Comparison of ENCODE assay signal across 7 cellular contexts in the genomic region with DNA sequence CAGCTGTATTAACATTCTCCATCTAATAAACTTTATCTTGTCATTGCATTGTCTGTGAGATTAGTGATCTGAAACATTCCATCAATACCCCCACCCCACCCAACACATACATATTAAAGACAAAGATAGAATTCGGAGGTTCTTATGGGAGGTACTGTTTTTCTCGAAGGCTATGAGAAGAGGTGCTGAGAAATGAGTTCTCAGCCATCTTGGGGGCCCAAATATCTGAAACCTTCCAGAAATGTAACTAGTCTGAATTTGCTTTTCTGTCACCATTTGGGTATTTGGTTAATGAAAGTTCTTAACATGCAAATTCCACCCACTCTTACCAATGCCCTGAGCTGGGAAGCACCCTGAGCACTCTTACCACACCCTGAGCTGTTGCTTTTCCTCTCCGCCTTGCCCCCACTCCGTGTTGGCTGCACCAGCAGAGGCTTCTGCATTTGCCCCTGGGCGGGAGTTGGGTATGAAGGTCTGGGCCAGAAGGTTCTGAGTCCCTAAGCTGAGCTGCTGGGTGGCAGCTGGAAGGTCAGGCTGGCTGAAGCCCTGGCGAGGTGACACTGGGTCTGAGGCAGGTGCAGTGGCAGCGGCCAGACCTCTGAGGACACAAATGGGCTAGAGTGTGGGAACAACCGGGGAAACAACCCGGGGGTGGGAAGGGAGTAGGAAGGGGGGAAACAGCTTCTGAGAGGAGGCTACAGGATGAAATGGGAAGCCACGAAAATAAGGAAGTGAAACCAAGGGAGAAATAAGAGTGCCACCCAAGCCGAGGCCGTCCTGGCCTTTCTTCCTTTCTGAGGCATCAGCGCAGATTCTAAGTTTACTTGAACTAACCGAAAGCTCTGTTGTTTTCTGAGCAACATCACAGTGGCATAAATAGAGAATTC. TPM values are rescaled to one million over a fixed set of nuclear protein-coding genes. Genes with fewer than 3 reads are reported as not detected.
DNase-seq lines count a peak whose midpoint lies in the region; ATAC-seq and TF ChIP-seq lines count a peak whose summit lies in the region.

No MANE protein-coding gene starts in this region.

- H3K27ac ChIP-seq in stomach, result peak overlapping the region in 4 of 5 donors; percentile 3 to 53 (median 50)
- H3K27ac ChIP-seq in coronary artery, result peak overlapping the region in 1 of 2 donors; percentile 65

- H3K4me1 ChIP-seq in stomach, result peaks cover 0 to 15% (median 0%) of the 10 kb centered on the region in 4 donors

- TF ChIP-seq POLR2A in stomach (IDR thresholded peaks at IDR 0.05), result no peak

- TF ChIP-seq CTCF in stomach (IDR thresholded peaks at IDR 0.05) (no peak), coronary artery (IDR thresholded peaks at IDR 0.05) (no peak)

- no peaks in the 10 kb centered on the region for H3K27me3 ChIP-seq in stomach

- peaks cover 0 to 14% (median 2%) of the 10 kb centered on the region in 4 donors for H3K36me3 ChIP-seq in stomach

- H3K9me3 ChIP-seq in stomach, result peaks cover 0 to 8% (median 6%) of the 10 kb centered on the region in 4 donors

- intact Hi-C loops in stomach (cut with DNase I; ENCODE audit: low total_unique reads), result no loop called here

- peak; percentile 88 for ATAC-seq in GM18907 (IDR thresholded peaks at IDR 0.05; ENCODE audit: unreplicated experiment)
- peak; percentile 90 for ATAC-seq in HG02623 (IDR thresholded peaks at IDR 0.05; ENCODE audit: unreplicated experiment)

- peak; percentile 81 to 87 for DNase-seq in NOMO-1 (lab: John Stamatoyannopoulos, UW; ENCODE audit: unreplicated experiment in 2 of 2)
- peak; percentile 61 for DNase-seq in germinal center (ENCODE audit: low spot score)
- DNase-seq in stomach, result no peak
- no peak for DNase-seq in NCI-H1930 (lab: John Stamatoyannopoulos, UW)
- no peak for DNase-seq in coronary artery (ENCODE audit: low spot score)

- H3K4me3 ChIP-seq in stomach (no peak overlapping the region), coronary artery (no peak overlapping the region)

- 69 to 81% (median 77%) methylated on average over 14 of the region's 14 CpGs for WGBS in stomach, 5 donors

- no peak for TF ChIP-seq EP300 in stomach (IDR thresholded peaks at IDR 0.05)

RNA-seq across cellular contexts. Expression of a gene that starts 26.4 kb away (rescaled TPM):
- 10 to 100 TPM in 3 of 5 donors, 1 to 10 TPM in 2; 1.2 to 33.3 (median 13.6) TPM for total RNA-seq in stomach
- 10 to 100 TPM in 1 of 3 donors, 1 to 10 TPM in 2; 4.3 to 10.4 (median 6.4) TPM for polyA plus RNA-seq in stomach

RNA-seq across cellular contexts. Expression of a gene that starts 28.4 kb away (rescaled TPM):
- 10 to 100 TPM in 4 of 5 donors, 1 to 10 TPM in 1; 3.5 to 40.8 (median 11.2) TPM for total RNA-seq in stomach
- 1 to 10 TPM; 1.1 to 4.5 (median 2.4) TPM for polyA plus RNA-seq in stomach

RNA-seq across cellular contexts. Expression of a gene that starts 39.5 kb away (rescaled TPM):
- 10 to 100 TPM in 2 of 5 donors, 1 to 10 TPM in 3; 1.2 to 38.6 (median 10.0) TPM for total RNA-seq in stomach
- 1 to 10 TPM; 5.8 to 7.0 (median 6.6) TPM for polyA plus RNA-seq in stomach

Comparison
In these comparisons a context has a peak if more than half of its experiments do, and no peak if none do; other contexts are left out.
1. DNase-seq: peak in NOMO-1 (2 of 2) and germinal center (single experiment); none in stomach (single experiment), NCI-H1930 (0 of 2) and coronary artery (single experiment).